13 cellular contexts compared by ENCODE assay signal in genomic region chr11:44497995-44498394, GRCh38.
"Had no signal": no experiment of that assay in that cellular context is flagged by ENCODE, and none has a peak within 500 bp of the region (broad histone marks: within the 10 kb centered on the region; RNA-seq: fewer than 3 reads in every experiment).

No MANE protein-coding gene starts in this region.

- H3K4me3 Mint-ChIP-seq: immature natural killer cell; naive thymus-derived CD8-positive, alpha-beta T cell; neural crest cell had no signal

- H3K27ac Mint-ChIP-seq: immature natural killer cell; naive thymus-derived CD8-positive, alpha-beta T cell had no signal

- H3K4me1 Mint-ChIP-seq: immature natural killer cell; naive thymus-derived CD8-positive, alpha-beta T cell; neural crest cell had no signal

- DNase-seq: central memory CD4-positive, alpha-beta T cell; dorsolateral prefrontal cortex; effector CD8-positive, alpha-beta T cell; gastrocnemius medialis; immature natural killer cell; naive thymus-derived CD8-positive, alpha-beta T cell; ovary; right cardiac atrium; stimulated activated CD4-positive, alpha-beta T cell treated with anti-CD3 and anti-CD28 coated beads, Interleukin-2, amount 100 ng/mL, for 48 hours; stimulated activated naive CD8-positive, alpha-beta T cell treated with anti-CD3 and anti-CD28 coated beads, Interleukin-15, Interleukin-2, amounts not matched to agents 100 U/mL and 50 U/mL, for 24 hours; tibial artery had no signal

- H3K9me3 Mint-ChIP-seq: immature natural killer cell, neural crest cell had no signal

- H3K36me3 Mint-ChIP-seq: immature natural killer cell; naive thymus-derived CD8-positive, alpha-beta T cell had no signal

- ATAC-seq: esophagus mucosa; naive thymus-derived CD8-positive, alpha-beta T cell; stimulated activated naive CD8-positive, alpha-beta T cell treated with anti-CD3 and anti-CD28 coated beads, Interleukin-15, Interleukin-2, amounts not matched to agents 100 U/mL and 50 U/mL, for 24 hours had no signal
